8 cellular contexts compared by ENCODE assay signal in genomic region chr11:128725630-128726461, GRCh38.
A peak's percentile ranks its signal among the peaks of the same experiment; 100 is the strongest.
DNase-seq lines count a peak whose midpoint lies in the region; ATAC-seq and FAIRE-seq lines count a peak whose summit lies in the region.

No MANE protein-coding gene starts in this region.

- no peak for FAIRE-seq in GM19239 (lab: Jason Lieb, UNC)

- no peaks in the 10 kb centered on the region for H3K9me3 ChIP-seq in BLaER1

- peak; percentile 35 for DNase-seq in activated CD4-positive, alpha-beta T cell treated with anti-CD3 and anti-CD28 coated beads, Interleukin-2, amount 50 U/mL, for 1 hour
- peak; percentile 46 for DNase-seq in glomerular visceral epithelial cell (ENCODE audit: extremely low spot score)
- DNase-seq in stimulated activated naive CD8-positive, alpha-beta T cell treated with anti-CD3 and anti-CD28 coated beads, Interleukin-15, Interleukin-2, amounts not matched to agents 100 U/mL and 50 U/mL, for 24 hours: peak; percentile 51
- DNase-seq in cortex of kidney (lab: John Stamatoyannopoulos, UW): no peak
- no peak for DNase-seq in GM19239 (ENCODE audit: insufficient read length, low spot score)

- no peaks in the 10 kb centered on the region for H3K27me3 ChIP-seq in BLaER1

- peaks cover 99% of the 10 kb centered on the region for H3K4me1 ChIP-seq in BLaER1

- peak; percentile 50 for ATAC-seq in GM19452 (IDR thresholded peaks at IDR 0.05; ENCODE audit: unreplicated experiment)
- peak; percentile 43 for ATAC-seq in HG03520 (IDR thresholded peaks at IDR 0.05; ENCODE audit: unreplicated experiment)
- ATAC-seq in stimulated activated naive CD8-positive, alpha-beta T cell treated with anti-CD3 and anti-CD28 coated beads, Interleukin-15, Interleukin-2, amounts not matched to agents 100 U/mL and 50 U/mL, for 24 hours: peak; percentile 57

- peak overlapping the region; percentile 54 for H3K4me3 ChIP-seq in BLaER1

- H3K36me3 ChIP-seq in BLaER1: peaks cover 73% of the 10 kb centered on the region

- H4K20me1 ChIP-seq in BLaER1: peaks cover 100% of the 10 kb centered on the region

- peak overlapping the region; percentile 97 for H3K4me2 ChIP-seq in BLaER1

- peak overlapping the region; percentile 83 for H3K27ac ChIP-seq in BLaER1

- peak overlapping the region; percentile 70 for H3K9ac ChIP-seq in BLaER1

Comparison
In these comparisons a context has a peak if more than half of its experiments do, and no peak if none do; other contexts are left out.
1. DNase-seq: peak in activated CD4-positive, alpha-beta T cell treated with anti-CD3 and anti-CD28 coated beads, Interleukin-2, amount 50 U/mL, for 1 hour (single experiment), glomerular visceral epithelial cell (single experiment) and stimulated activated naive CD8-positive, alpha-beta T cell treated with anti-CD3 and anti-CD28 coated beads, Interleukin-15, Interleukin-2, amounts not matched to agents 100 U/mL and 50 U/mL, for 24 hours (single experiment); none in cortex of kidney (single experiment) and GM19239 (single experiment).
2. Peak in every context shown above with its lines, with median percentiles within 50 percentile points of each other: ATAC-seq.